8 cellular contexts compared by ENCODE assay signal in genomic region chr17:50060951-50061712, GRCh38. TPM values are rescaled to one million over a fixed set of nuclear protein-coding genes. Genes with fewer than 3 reads are reported as not detected.
DNase-seq lines count a peak whose midpoint lies in the region; ATAC-seq and TF ChIP-seq lines count a peak whose summit lies in the region.

No MANE protein-coding gene starts in this region.

- no peak for ATAC-seq in HG03457 (IDR thresholded peaks at IDR 0.05; ENCODE audit: unreplicated experiment)

- DNase-seq in chondrocyte (ENCODE audit: low spot score) = peak; percentile 82
- peak; percentile 46 for DNase-seq in left kidney (ENCODE audit: low read depth, low spot score)
- DNase-seq in substantia nigra (lab: John Stamatoyannopoulos, UW) = peak in 30 of 49 donors; percentile 6 to 85 (median 44)
- DNase-seq in GOT3 (lab: John Stamatoyannopoulos, UW) = no peak
- DNase-seq in GM19238 (ENCODE audit: insufficient read length, low spot score) = no peak
- DNase-seq in SK-N-DZ (ENCODE audit: low spot score) = no peak

- no peaks in the 10 kb centered on the region for H3K27me3 Mint-ChIP-seq in chondrocyte (ENCODE audit: low read depth)

- TF ChIP-seq EP300 in Ishikawa (IDR thresholded peaks at IDR 0.05; ENCODE audit: borderline replicate concordance) = no peak

- peaks cover 9% of the 10 kb centered on the region for H3K36me3 Mint-ChIP-seq in chondrocyte (ENCODE audit: low read depth)

- no peak for TF ChIP-seq CTCF in chondrocyte (IDR thresholded peaks at IDR 0.05)

- no peak overlapping the region for H3K27ac ChIP-seq in substantia nigra (ENCODE audit: low read depth, low read length, poor library complexity, severe bottlenecking)

- H3K4me1 Mint-ChIP-seq in chondrocyte (ENCODE audit: low read depth) = peaks cover 92% of the 10 kb centered on the region

- no peaks in the 10 kb centered on the region for H3K9me3 Mint-ChIP-seq in chondrocyte (ENCODE audit: low read depth)

- no peak for TF ChIP-seq RAD21 in Ishikawa (IDR thresholded peaks at IDR 0.05; ENCODE audit: low read depth)

- peak overlapping the region; percentile 82 for H3K4me3 Mint-ChIP-seq in chondrocyte (ENCODE audit: unreplicated experiment)

- H3K27ac Mint-ChIP-seq in chondrocyte (ENCODE audit: unreplicated experiment) = peak overlapping the region; percentile 98

TF ChIP-seq in Ishikawa, 13 proteins besides CTCF, POLR2A, EP300 and RAD21:
- TF ChIP-seq ZBTB7A (IDR thresholded peaks at IDR 0.05; ENCODE audit: low read depth) = peak; percentile 17
- TF ChIP-seq TEAD4 (IDR thresholded peaks at IDR 0.05) = no peak

RNA-seq across cellular contexts. Expression of gene ITGA3, which starts 5.2 kb away (rescaled TPM):
- total RNA-seq in chondrocyte = 85.8 to 236 TPM (median 216 TPM) in 3 replicates
- polyA plus RNA-seq in SK-N-DZ (2014; cell fraction: cytosol; rRNA removed) = 0.78 and 1.8 TPM in 2 replicates
- 1.8 and 3.1 TPM in 2 replicates for polyA plus RNA-seq in SK-N-DZ (2014; cell fraction: nucleus; rRNA removed)

RNA-seq across cellular contexts. Expression of gene PDK2, which starts 34.0 kb away (rescaled TPM):
- 28.9 to 38.0 TPM (median 31.1 TPM) in 3 replicates for total RNA-seq in chondrocyte
- 24.2 and 27.4 TPM in 2 replicates for polyA plus RNA-seq in SK-N-DZ (2014; cell fraction: cytosol; rRNA removed)
- polyA plus RNA-seq in SK-N-DZ (2014; cell fraction: nucleus; rRNA removed) = 17.1 and 34.6 TPM in 2 replicates

Comparison
In these comparisons a context has a peak if more than half of its experiments do, and no peak if none do; other contexts are left out.
1. DNase-seq: peak in chondrocyte (single experiment), left kidney (single experiment) and substantia nigra (30 of 49); none in GOT3 (single experiment), GM19238 (single experiment) and SK-N-DZ (single experiment).